1 cellular context compared by ENCODE assay signal in genomic region chr1:19764848-19765247, GRCh38.
TF ChIP-seq lines count a peak whose summit lies in the region.

No MANE protein-coding gene starts in this region.

TF ChIP-seq in GM23338, 12 proteins besides CTCF, POLR2A, EP300 and RAD21 (continued from another document):
- no peak for TF ChIP-seq REST (IDR thresholded peaks at IDR 0.05; ENCODE audit: unreplicated experiment)
- TF ChIP-seq JUNB (IDR thresholded peaks at IDR 0.05; ENCODE audit: unreplicated experiment), result no peak
- TF ChIP-seq ZNF462 (CRISPR knock-in tag; IDR thresholded peaks at IDR 0.05), result no peak
- no peak for TF ChIP-seq POLR2AphosphoS5 (IDR thresholded peaks at IDR 0.05; ENCODE audit: low read depth)
